In the genomic region with DNA sequence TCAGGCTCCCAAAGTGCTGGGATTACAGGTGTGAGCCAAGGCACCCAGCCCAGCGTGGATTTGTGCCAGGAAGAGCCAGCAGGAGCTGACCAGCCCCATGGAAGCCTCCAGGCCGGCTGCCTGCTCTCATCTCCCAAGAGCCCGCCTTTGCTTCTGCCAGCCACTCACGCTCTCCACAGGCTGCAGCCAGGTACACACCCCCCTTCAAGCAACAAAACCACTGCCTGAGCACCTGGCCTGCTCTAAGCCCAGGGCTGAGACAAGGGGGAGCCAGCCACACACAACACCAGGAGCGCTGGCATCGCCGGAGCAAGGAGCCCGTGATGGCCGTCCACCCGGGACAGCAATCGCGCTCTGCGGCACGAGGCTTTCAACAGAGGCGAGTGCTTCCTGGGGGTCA, we compare ENCODE assay signal across 18 cellular contexts. TPM values are rescaled to one million over a fixed set of nuclear protein-coding genes. Genes with fewer than 3 reads are reported as not detected.
DNase-seq lines count a peak whose midpoint lies in the region; ATAC-seq and TF ChIP-seq lines count a peak whose summit lies in the region.
"Had no signal": no experiment of that assay in that cellular context is flagged by ENCODE, and none has a peak within 500 bp of the region (broad histone marks: within the 10 kb centered on the region; RNA-seq: fewer than 3 reads in every experiment).

No MANE protein-coding gene starts in this region.

- TF ChIP-seq CTCF in RWPE1 (conservative IDR thresholded peaks at IDR 0.05; ENCODE audit: low read depth) (no peak), sigmoid colon (IDR thresholded peaks at IDR 0.05) (no peak)

- H3K27me3 Mint-ChIP-seq in activated CD4-positive, alpha-beta memory T cell treated with anti-CD3 and anti-CD28 coated beads, Interleukin-2, amount 10 ng/mL, durations not matched to agents 7 days and 5 days = no peaks in the 10 kb centered on the region
- H3K27me3 Mint-ChIP-seq: stimulated activated naive CD8-positive, alpha-beta T cell treated with anti-CD3 and anti-CD28 coated beads, Interleukin-15, amount 100 ng/mL, for 72 hours had no signal

- no peak for TF ChIP-seq EP300 in sigmoid colon (IDR thresholded peaks at IDR 0.05)

- no peaks in the 10 kb centered on the region for H3K27me3 ChIP-seq in sigmoid colon
- H3K27me3 ChIP-seq: pancreas had no signal

- TF ChIP-seq POLR2A in sigmoid colon (IDR thresholded peaks at IDR 0.05) = no peak

- no peaks in the 10 kb centered on the region for H3K4me1 Mint-ChIP-seq in activated CD4-positive, alpha-beta memory T cell treated with anti-CD3 and anti-CD28 coated beads, Interleukin-2, amount 10 ng/mL, durations not matched to agents 7 days and 5 days
- H3K4me1 Mint-ChIP-seq: CD14-positive monocyte had no signal

- peaks cover 38% of the 10 kb centered on the region for H3K36me3 Mint-ChIP-seq in activated CD4-positive, alpha-beta memory T cell treated with anti-CD3 and anti-CD28 coated beads, Interleukin-2, amount 10 ng/mL, durations not matched to agents 7 days and 5 days (ENCODE audit: low read depth)

- no peak overlapping the region for H3K27ac Mint-ChIP-seq in activated CD4-positive, alpha-beta memory T cell treated with anti-CD3 and anti-CD28 coated beads, Interleukin-2, amount 10 ng/mL, durations not matched to agents 7 days and 5 days

- POLR2A ChIA-PET in RWPE1 (lab: Yijun Ruan, JAX; ENCODE audit: low non-redundant PET) = no interaction called here
- POLR2A ChIA-PET in activated CD4-positive, alpha-beta memory T cell treated with anti-CD3 and anti-CD28 coated beads, Interleukin-2, amount 10 ng/mL, durations not matched to agents 7 days and 5 days (lab: Charles Lee) = no interaction called here

- H3K4me3 Mint-ChIP-seq in activated CD4-positive, alpha-beta memory T cell treated with anti-CD3 and anti-CD28 coated beads, Interleukin-2, amount 10 ng/mL, durations not matched to agents 7 days and 5 days = no peak overlapping the region
- H3K4me3 Mint-ChIP-seq: CD14-positive monocyte; stimulated activated naive CD8-positive, alpha-beta T cell treated with anti-CD3 and anti-CD28 coated beads, Interleukin-15, amount 100 ng/mL, for 72 hours had no signal

- 96 to 97% methylated on average over 15 of the region's 15 CpGs for WGBS in sigmoid colon, 2 donors

- peaks cover 0 to 15% (median 11%) of the 10 kb centered on the region in 4 donors for H3K4me1 ChIP-seq in sigmoid colon
- H3K4me1 ChIP-seq: pancreas had no signal

- CTCF ChIA-PET in RWPE1 (lab: Yijun Ruan, JAX) = no interaction called here
- CTCF ChIA-PET in activated CD4-positive, alpha-beta memory T cell treated with anti-CD3 and anti-CD28 coated beads, Interleukin-2, amount 10 ng/mL, durations not matched to agents 7 days and 5 days (lab: Charles Lee) = no interaction called here

- intact Hi-C loops in sigmoid colon (cut with DNase I) = no loop called here

- peaks cover 2% of the 10 kb centered on the region for H3K9me3 Mint-ChIP-seq in activated CD4-positive, alpha-beta memory T cell treated with anti-CD3 and anti-CD28 coated beads, Interleukin-2, amount 10 ng/mL, durations not matched to agents 7 days and 5 days

- ATAC-seq in HG02852 (IDR thresholded peaks at IDR 0.05; ENCODE audit: unreplicated experiment) = no peak
- no peak for ATAC-seq in HG03457 (IDR thresholded peaks at IDR 0.05; ENCODE audit: unreplicated experiment)
- ATAC-seq: pancreas; stimulated activated naive CD8-positive, alpha-beta T cell treated with anti-CD3 and anti-CD28 coated beads, Interleukin-15, amount 100 ng/mL, for 72 hours had no signal

- no peaks in the 10 kb centered on the region for H3K9me3 ChIP-seq in sigmoid colon
- H3K9me3 ChIP-seq: pancreas had no signal

- H3K4me3 ChIP-seq in sigmoid colon = no peak overlapping the region
- H3K4me3 ChIP-seq: pancreas, smooth muscle cell had no signal

- H3K27ac ChIP-seq in RWPE1 (peak overlapping the region; percentile 79), sigmoid colon (no peak overlapping the region)
- H3K27ac ChIP-seq: KMS-11, pancreas had no signal

- peaks cover 0 to 37% (median 14%) of the 10 kb centered on the region in 4 donors for H3K36me3 ChIP-seq in sigmoid colon
- H3K36me3 ChIP-seq: pancreas had no signal

- DNase-seq in DMS53 (lab: John Stamatoyannopoulos, UW) (peak; percentile 37), DMS53 treated with DMSO at 0.1 percent for 48 hours (lab: John Stamatoyannopoulos, UW; ENCODE audit: unreplicated experiment) (no peak), NCI-H187 (lab: John Stamatoyannopoulos, UW) (peak; percentile 27 to 83), RWPE1 (ENCODE audit: low spot score) (no peak), sigmoid colon (peak; percentile 51)
- no peak for DNase-seq in activated CD4-positive, alpha-beta memory T cell treated with anti-CD3 and anti-CD28 coated beads, Interleukin-2, amount 10 ng/mL, durations not matched to agents 7 days and 5 days
- DNase-seq: 8988T; activated CD8-positive, alpha-beta memory T cell treated with anti-CD3 and anti-CD28 coated beads for 24 hours; activated effector memory CD4-positive, alpha-beta T cell treated with anti-CD3 and anti-CD28 coated beads, Interleukin-2, amount 50 U/mL, for 16 hours; aorta; NCI-H2171 treated with DMSO at 0.1 percent for 48 hours; pancreas; stimulated activated naive CD8-positive, alpha-beta T cell treated with anti-CD3 and anti-CD28 coated beads, Interleukin-15, amount 100 ng/mL, for 72 hours had no signal

RNA-seq across cellular contexts. Expression of gene MAD1L1, which starts 34.5 kb away (rescaled TPM):
- total RNA-seq in sigmoid colon = 10 to 100 TPM; 12.1 to 30.5 (median 21.4) TPM
- 10 to 100 TPM; 10.2 to 38.4 (median 14.6) TPM for polyA plus RNA-seq in sigmoid colon
- total RNA-seq in activated CD4-positive, alpha-beta memory T cell treated with anti-CD3 and anti-CD28 coated beads, Interleukin-2, amount 10 ng/mL, durations not matched to agents 7 days and 5 days = 100 to 1,000 TPM; 120 to 136 TPM

RNA-seq across cellular contexts. Expression of gene MRM2, which starts 43.8 kb away (rescaled TPM):
- 10 to 100 TPM; 13.2 to 20.8 (median 17.3) TPM for total RNA-seq in sigmoid colon
- polyA plus RNA-seq in sigmoid colon = 10 to 100 TPM; 12.6 to 25.0 (median 22.4) TPM
- 10 to 100 TPM; 23.6 to 25.7 TPM for total RNA-seq in activated CD4-positive, alpha-beta memory T cell treated with anti-CD3 and anti-CD28 coated beads, Interleukin-2, amount 10 ng/mL, durations not matched to agents 7 days and 5 days

RNA-seq across cellular contexts. Expression of gene NUDT1, which starts 43.8 kb away (rescaled TPM):
- total RNA-seq in sigmoid colon = 10 to 100 TPM; 13.3 to 31.7 (median 26.9) TPM
- polyA plus RNA-seq in sigmoid colon = 10 to 100 TPM; 21.7 to 46.9 (median 30.0) TPM
- 10 to 100 TPM; 85.2 to 87.5 TPM for total RNA-seq in activated CD4-positive, alpha-beta memory T cell treated with anti-CD3 and anti-CD28 coated beads, Interleukin-2, amount 10 ng/mL, durations not matched to agents 7 days and 5 days

Comparison
In these comparisons a context has a peak if more than half of its experiments do, and no peak if none do; other contexts are left out.
1. DNase-seq: peak in DMS53 (single experiment), NCI-H187 (2 of 2) and sigmoid colon (single experiment); none in DMS53 treated with DMSO at 0.1 percent for 48 hours (single experiment), RWPE1 (single experiment) and activated CD4-positive, alpha-beta memory T cell treated with anti-CD3 and anti-CD28 coated beads, Interleukin-2, amount 10 ng/mL, durations not matched to agents 7 days and 5 days (single experiment).